ENCODE assay signal across 20 cellular contexts in genomic region chr20:35054804-35055203, GRCh38. TPM values are rescaled to one million over a fixed set of nuclear protein-coding genes. Genes with fewer than 3 reads are reported as not detected.
DNase-seq lines count a peak whose midpoint lies in the region; ATAC-seq, FAIRE-seq and TF ChIP-seq lines count a peak whose summit lies in the region.
"Had no signal": no experiment of that assay in that cellular context is flagged by ENCODE, and none has a peak within 500 bp of the region (broad histone marks: within the 10 kb centered on the region; RNA-seq: fewer than 3 reads in every experiment).

No MANE protein-coding gene starts in this region.

- DNase-seq in activated CD4-positive, alpha-beta T cell treated with anti-CD3 and anti-CD28 coated beads, Interleukin-2, amount 10 ng/mL, durations not matched to agents 24 days and 14 days, result no peak
- no peak for DNase-seq in activated CD4-positive, alpha-beta T cell treated with anti-CD3 and anti-CD28 coated beads for 1 hour
- no peak for DNase-seq in GM12891 (ENCODE audit: insufficient read length, low spot score)
- no peak for DNase-seq in activated T-helper 1 cell treated with anti-CD3 and anti-CD28 coated beads, Interleukin-12 subunit alpha, Interleukin-12 subunit beta, Interleukin-2, Interleukin-4 antibody, amounts not matched to agents 30 ng/mL and 10 ng/mL and 1 ng/mL, durations not matched to agents 14 hours and 24 hours and 36 hours (ENCODE audit: low spot score)
- no peak for DNase-seq in natural killer cell treated with Interleukin-12 subunit alpha and Interleukin-12 subunit beta and Interleukin-15 and Interleukin-18, amount 100 ng/mL, for 72 hours (ENCODE audit: low spot score)
- DNase-seq in NK-92 (lab: John Stamatoyannopoulos, UW; ENCODE audit: unreplicated experiment), result no peak
- DNase-seq in NCI-H2107 (lab: John Stamatoyannopoulos, UW), result no peak
- no peak for DNase-seq in kidney glomerular epithelial cell (lab: John Stamatoyannopoulos, UW)
- DNase-seq: 8988T; activated effector memory CD4-positive, alpha-beta T cell treated with Interleukin-2 at 50 U/mL for 16 hours; lower lobe of right lung; NCI-H1105 treated with DMSO at 0.1 percent for 48 hours; NCI-H510A; ovary; stimulated activated naive CD4-positive, alpha-beta T cell; SW 1271 had no signal

- peak; percentile 51 to 65 for ATAC-seq in natural killer cell treated with Interleukin-12 subunit alpha and Interleukin-12 subunit beta and Interleukin-15 and Interleukin-18, amount 100 ng/mL, for 72 hours
- ATAC-seq: sciatic nerve had no signal

- intact Hi-C loops in activated CD4-positive, alpha-beta T cell treated with anti-CD3 and anti-CD28 coated beads, Interleukin-2, amount 10 ng/mL, durations not matched to agents 24 days and 14 days (cut with micrococcal nuclease), result no loop called here
- intact Hi-C loops in activated T-helper 1 cell treated with anti-CD3 and anti-CD28 coated beads, Interleukin-12 subunit alpha, Interleukin-12 subunit beta, Interleukin-2, Interleukin-4 antibody, amounts not matched to agents 30 ng/mL and 10 ng/mL and 1 ng/mL, durations not matched to agents 14 hours and 24 hours and 36 hours (cut with micrococcal nuclease), result no loop called here

- no peak overlapping the region for H3K27ac Mint-ChIP-seq in activated CD4-positive, alpha-beta T cell treated with anti-CD3 and anti-CD28 coated beads, Interleukin-2, amount 10 ng/mL, durations not matched to agents 24 days and 14 days
- H3K27ac Mint-ChIP-seq in activated T-helper 1 cell treated with anti-CD3 and anti-CD28 coated beads, Interleukin-12 subunit alpha, Interleukin-12 subunit beta, Interleukin-2, Interleukin-4 antibody, amounts not matched to agents 30 ng/mL and 10 ng/mL and 1 ng/mL, durations not matched to agents 14 hours and 24 hours and 36 hours, result peak overlapping the region; percentile 53
- H3K27ac Mint-ChIP-seq in natural killer cell treated with Interleukin-12 subunit alpha and Interleukin-12 subunit beta and Interleukin-15 and Interleukin-18, amount 100 ng/mL, for 72 hours, result peak overlapping the region; percentile 83 to 97

- FAIRE-seq in GM12891 (lab: Jason Lieb, UNC), result peak; percentile 51
- FAIRE-seq: colon, endometrium had no signal

- no peak for TF ChIP-seq POLR2A in GM12891 (IDR thresholded peaks at IDR 0.05; ENCODE audit: low read depth, low read length)

- H3K9me3 Mint-ChIP-seq in activated CD4-positive, alpha-beta T cell treated with anti-CD3 and anti-CD28 coated beads, Interleukin-2, amount 10 ng/mL, durations not matched to agents 24 days and 14 days, result no peaks in the 10 kb centered on the region
- no peaks in the 10 kb centered on the region for H3K9me3 Mint-ChIP-seq in activated T-helper 1 cell treated with anti-CD3 and anti-CD28 coated beads, Interleukin-12 subunit alpha, Interleukin-12 subunit beta, Interleukin-2, Interleukin-4 antibody, amounts not matched to agents 30 ng/mL and 10 ng/mL and 1 ng/mL, durations not matched to agents 14 hours and 24 hours and 36 hours
- H3K9me3 Mint-ChIP-seq in natural killer cell treated with Interleukin-12 subunit alpha and Interleukin-12 subunit beta and Interleukin-15 and Interleukin-18, amount 100 ng/mL, for 72 hours, result peaks cover 4% of the 10 kb centered on the region

- H3K4me3 Mint-ChIP-seq in activated CD4-positive, alpha-beta T cell treated with anti-CD3 and anti-CD28 coated beads, Interleukin-2, amount 10 ng/mL, durations not matched to agents 24 days and 14 days, result peak overlapping the region; percentile 9
- H3K4me3 Mint-ChIP-seq in activated T-helper 1 cell treated with anti-CD3 and anti-CD28 coated beads, Interleukin-12 subunit alpha, Interleukin-12 subunit beta, Interleukin-2, Interleukin-4 antibody, amounts not matched to agents 30 ng/mL and 10 ng/mL and 1 ng/mL, durations not matched to agents 14 hours and 24 hours and 36 hours, result no peak overlapping the region
- peak overlapping the region; percentile 77 for H3K4me3 Mint-ChIP-seq in natural killer cell treated with Interleukin-12 subunit alpha and Interleukin-12 subunit beta and Interleukin-15 and Interleukin-18, amount 100 ng/mL, for 72 hours

- no peaks in the 10 kb centered on the region for H3K27me3 Mint-ChIP-seq in activated CD4-positive, alpha-beta T cell treated with anti-CD3 and anti-CD28 coated beads, Interleukin-2, amount 10 ng/mL, durations not matched to agents 24 days and 14 days
- no peaks in the 10 kb centered on the region for H3K27me3 Mint-ChIP-seq in activated T-helper 1 cell treated with anti-CD3 and anti-CD28 coated beads, Interleukin-12 subunit alpha, Interleukin-12 subunit beta, Interleukin-2, Interleukin-4 antibody, amounts not matched to agents 30 ng/mL and 10 ng/mL and 1 ng/mL, durations not matched to agents 14 hours and 24 hours and 36 hours (ENCODE audit: insufficient read depth)
- no peaks in the 10 kb centered on the region for H3K27me3 Mint-ChIP-seq in natural killer cell treated with Interleukin-12 subunit alpha and Interleukin-12 subunit beta and Interleukin-15 and Interleukin-18, amount 100 ng/mL, for 72 hours
- H3K27me3 Mint-ChIP-seq: B cell had no signal

- H3K36me3 Mint-ChIP-seq in activated CD4-positive, alpha-beta T cell treated with anti-CD3 and anti-CD28 coated beads, Interleukin-2, amount 10 ng/mL, durations not matched to agents 24 days and 14 days (ENCODE audit: low read depth), result peaks cover 46% of the 10 kb centered on the region
- H3K36me3 Mint-ChIP-seq in activated T-helper 1 cell treated with anti-CD3 and anti-CD28 coated beads, Interleukin-12 subunit alpha, Interleukin-12 subunit beta, Interleukin-2, Interleukin-4 antibody, amounts not matched to agents 30 ng/mL and 10 ng/mL and 1 ng/mL, durations not matched to agents 14 hours and 24 hours and 36 hours (ENCODE audit: low read depth), result peaks cover 34% of the 10 kb centered on the region
- peaks cover 18% of the 10 kb centered on the region for H3K36me3 Mint-ChIP-seq in natural killer cell treated with Interleukin-12 subunit alpha and Interleukin-12 subunit beta and Interleukin-15 and Interleukin-18, amount 100 ng/mL, for 72 hours

- H3K4me1 Mint-ChIP-seq in activated CD4-positive, alpha-beta T cell treated with anti-CD3 and anti-CD28 coated beads, Interleukin-2, amount 10 ng/mL, durations not matched to agents 24 days and 14 days, result peaks cover 29% of the 10 kb centered on the region
- peaks cover 37% of the 10 kb centered on the region for H3K4me1 Mint-ChIP-seq in activated T-helper 1 cell treated with anti-CD3 and anti-CD28 coated beads, Interleukin-12 subunit alpha, Interleukin-12 subunit beta, Interleukin-2, Interleukin-4 antibody, amounts not matched to agents 30 ng/mL and 10 ng/mL and 1 ng/mL, durations not matched to agents 14 hours and 24 hours and 36 hours (ENCODE audit: low read depth)
- H3K4me1 Mint-ChIP-seq in natural killer cell treated with Interleukin-12 subunit alpha and Interleukin-12 subunit beta and Interleukin-15 and Interleukin-18, amount 100 ng/mL, for 72 hours (ENCODE audit: low read depth in 2 of 2), result peaks cover 47 to 53% of the 10 kb centered on the region in 2 donors

TF ChIP-seq in GM12891, 5 proteins besides CTCF, POLR2A, EP300 and RAD21:
- no peak for TF ChIP-seq SPI1 (IDR thresholded peaks at IDR 0.05; ENCODE audit: low read depth, low read length)
- TF ChIP-seq PAX5 (IDR thresholded peaks at IDR 0.05; ENCODE audit: insufficient read depth, low read length, severe bottlenecking), result no peak
- no peak for TF ChIP-seq POU2F2 (IDR thresholded peaks at IDR 0.05; ENCODE audit: low read depth, low read length)
- TF ChIP-seq POLR2AphosphoS5 (IDR thresholded peaks at IDR 0.05; ENCODE audit: low read depth, low read length), result no peak
- no peak for TF ChIP-seq TAF1 (IDR thresholded peaks at IDR 0.05; ENCODE audit: low read depth, low read length)

RNA-seq across cellular contexts. Expression of gene TRPC4AP, which starts 37.8 kb away (rescaled TPM):
- total RNA-seq in activated CD4-positive, alpha-beta T cell treated with anti-CD3 and anti-CD28 coated beads, Interleukin-2, amount 10 ng/mL, durations not matched to agents 24 days and 14 days, result 46.4 and 47.8 TPM in 2 replicates
- polyA plus RNA-seq in GM12891 (2012; ENCODE audit: low read depth, missing spikeins), result 32.3 TPM
- 53.9 and 54.0 TPM in 2 replicates for total RNA-seq in activated T-helper 1 cell treated with anti-CD3 and anti-CD28 coated beads, Interleukin-12 subunit alpha, Interleukin-12 subunit beta, Interleukin-2, Interleukin-4 antibody, amounts not matched to agents 30 ng/mL and 10 ng/mL and 1 ng/mL, durations not matched to agents 14 hours and 24 hours and 36 hours
- total RNA-seq in natural killer cell treated with Interleukin-12 subunit alpha and Interleukin-12 subunit beta and Interleukin-15 and Interleukin-18, amount 100 ng/mL, for 72 hours, result 10 to 100 TPM; 62.8 to 86.4 TPM
